Comparison of ENCODE assay signal across 28 cellular contexts in genomic region chr4:98242063-98242462, GRCh38.
"Had no signal": no experiment of that assay in that cellular context is flagged by ENCODE, and none has a peak within 500 bp of the region (broad histone marks: within the 10 kb centered on the region; RNA-seq: fewer than 3 reads in every experiment).

No MANE protein-coding gene starts in this region.

- H3K9me3 ChIP-seq: stomach, suprapubic skin, testis, thoracic aorta, thyroid gland, tibial artery, tibial nerve, transverse colon, upper lobe of left lung, upper lobe of right lung, uterus, vagina had no signal

- H3K27ac ChIP-seq: stomach, suprapubic skin, testis, thoracic aorta, thyroid gland, tibial artery, tibial nerve, transverse colon, upper lobe of left lung, upper lobe of right lung, uterus, vagina had no signal

- H3K4me3 ChIP-seq: stomach, suprapubic skin, testis, thoracic aorta, thyroid gland, tibial artery, tibial nerve, transverse colon, upper lobe of left lung, upper lobe of right lung, uterus, vagina had no signal

- H3K27me3 ChIP-seq: stomach, testis, thyroid gland, tibial artery, tibial nerve, transverse colon, upper lobe of left lung, upper lobe of right lung, uterus had no signal

- H3K9me3 Mint-ChIP-seq: stimulated activated effector memory CD8-positive, alpha-beta T cell treated with anti-CD3 and anti-CD28 coated beads, Interleukin-12 subunit alpha, Interleukin-12 subunit beta, amount 100 ng/mL, for 72 hours; stimulated activated memory B cell treated with anti-CD40 and anti-IgM and Interleukin-4, amounts not matched to agents 10 μg/mL and 1 μg/mL and 100 μg/mL, for 72 hours; stimulated activated naive CD8-positive, alpha-beta T cell treated with anti-CD3 and anti-CD28 coated beads, Interleukin-15, amount 100 ng/mL, for 72 hours; stimulated activated naive CD8-positive, alpha-beta T cell treated with anti-CD3 and anti-CD28 coated beads, Interleukin-15, Interleukin-2, amounts not matched to agents 100 ng/mL and 50 ng/mL, for 24 hours; type B pancreatic cell had no signal

- H3K4me1 ChIP-seq: stomach, suprapubic skin, testis, thyroid gland, tibial artery, tibial nerve, transverse colon, upper lobe of left lung, upper lobe of right lung, uterus, vagina had no signal

- H3K4me1 Mint-ChIP-seq: stimulated activated effector memory CD8-positive, alpha-beta T cell treated with anti-CD3 and anti-CD28 coated beads, Interleukin-12 subunit alpha, Interleukin-12 subunit beta, amount 100 ng/mL, for 72 hours; stimulated activated memory B cell treated with anti-CD40 and anti-IgM and Interleukin-4, amounts not matched to agents 10 μg/mL and 1 μg/mL and 100 μg/mL, for 72 hours; stimulated activated naive B cell treated with anti-CD40 and anti-IgM and Interleukin-4, amounts not matched to agents 10 μg/mL and 1 μg/mL and 100 μg/mL, for 72 hours; stimulated activated naive CD8-positive, alpha-beta T cell treated with anti-CD3 and anti-CD28 coated beads, Interleukin-15, amount 100 ng/mL, for 72 hours had no signal

- H3K27ac Mint-ChIP-seq: stimulated activated effector memory CD8-positive, alpha-beta T cell treated with anti-CD3 and anti-CD28 coated beads, Interleukin-12 subunit alpha, Interleukin-12 subunit beta, amount 100 ng/mL, for 72 hours; stimulated activated memory B cell treated with anti-CD40 and anti-IgM and Interleukin-4, amounts not matched to agents 10 μg/mL and 1 μg/mL and 100 μg/mL, for 72 hours; stimulated activated naive B cell treated with anti-CD40 and anti-IgM and Interleukin-4, amounts not matched to agents 10 μg/mL and 1 μg/mL and 100 μg/mL, for 72 hours; stimulated activated naive CD8-positive, alpha-beta T cell treated with anti-CD3 and anti-CD28 coated beads, Interleukin-15, amount 100 ng/mL, for 72 hours; stimulated activated naive CD8-positive, alpha-beta T cell treated with anti-CD3 and anti-CD28 coated beads, Interleukin-15, Interleukin-2, amounts not matched to agents 100 ng/mL and 50 ng/mL, for 24 hours; type B pancreatic cell had no signal

- H3K36me3 ChIP-seq: stomach, suprapubic skin, thoracic aorta, thyroid gland, tibial artery, tibial nerve, transverse colon, upper lobe of left lung, upper lobe of right lung, uterus, vagina had no signal

- H3K36me3 Mint-ChIP-seq: stimulated activated effector memory CD8-positive, alpha-beta T cell treated with anti-CD3 and anti-CD28 coated beads, Interleukin-12 subunit alpha, Interleukin-12 subunit beta, amount 100 ng/mL, for 72 hours; stimulated activated memory B cell treated with anti-CD40 and anti-IgM and Interleukin-4, amounts not matched to agents 10 μg/mL and 1 μg/mL and 100 μg/mL, for 72 hours; stimulated activated naive B cell treated with anti-CD40 and anti-IgM and Interleukin-4, amounts not matched to agents 10 μg/mL and 1 μg/mL and 100 μg/mL, for 72 hours; type B pancreatic cell had no signal

- H3K4me3 Mint-ChIP-seq: stimulated activated effector memory CD8-positive, alpha-beta T cell treated with anti-CD3 and anti-CD28 coated beads, Interleukin-12 subunit alpha, Interleukin-12 subunit beta, amount 100 ng/mL, for 72 hours; stimulated activated memory B cell treated with anti-CD40 and anti-IgM and Interleukin-4, amounts not matched to agents 10 μg/mL and 1 μg/mL and 100 μg/mL, for 72 hours; stimulated activated naive B cell treated with anti-CD40 and anti-IgM and Interleukin-4, amounts not matched to agents 10 μg/mL and 1 μg/mL and 100 μg/mL, for 72 hours; stimulated activated naive CD8-positive, alpha-beta T cell treated with anti-CD3 and anti-CD28 coated beads, Interleukin-15, amount 100 ng/mL, for 72 hours; stimulated activated naive CD8-positive, alpha-beta T cell treated with anti-CD3 and anti-CD28 coated beads, Interleukin-15, Interleukin-2, amounts not matched to agents 100 ng/mL and 50 ng/mL, for 24 hours; type B pancreatic cell had no signal

- DNase-seq: stimulated activated CD4-positive, alpha-beta T cell treated with anti-CD3 and anti-CD28 coated beads, Interleukin-2, amount 100 ng/mL, for 48 hours; stimulated activated CD4-positive, alpha-beta T cell treated with anti-CD3 and anti-CD28 coated beads, Interleukin-4, amount 100 ng/mL, for 1 hour; stimulated activated CD4-positive, alpha-beta T cell treated with anti-CD3 and anti-CD28 coated beads, Interleukin-4, amount 100 ng/mL, for 24 hours; stimulated activated CD4-positive, alpha-beta T cell treated with anti-CD3 and anti-CD28 coated beads, Interleukin-4, amount 100 ng/mL, for 4 hours; stimulated activated CD8-positive, alpha-beta memory T cell treated with anti-CD3 and anti-CD28 coated beads, Interleukin-4, amount 100 ng/mL, for 48 hours; stimulated activated naive B cell treated with anti-CD40 and anti-IgM and Interleukin-4, amounts not matched to agents 10 μg/mL and 1 μg/mL and 100 μg/mL, for 72 hours; stimulated activated naive CD4-positive, alpha-beta T cell; stimulated activated naive CD4-positive, alpha-beta T cell treated with Interleukin-2 at 50 U/mL for 16 hours; stimulated activated naive CD8-positive, alpha-beta T cell treated with anti-CD3 and anti-CD28 coated beads, Interleukin-15, amount 100 ng/mL, for 72 hours; stimulated activated naive CD8-positive, alpha-beta T cell treated with anti-CD3 and anti-CD28 coated beads, Interleukin-15, Interleukin-2, amounts not matched to agents 100 U/mL and 50 U/mL, for 24 hours; stomach; substantia nigra; testis; thyroid gland; tibial artery; transverse colon; trophoblast cell; upper lobe of left lung; upper lobe of right lung; uterus had no signal

- ATAC-seq: stimulated activated effector memory CD8-positive, alpha-beta T cell treated with anti-CD3 and anti-CD28 coated beads, Interleukin-12 subunit alpha, Interleukin-12 subunit beta, amount 100 ng/mL, for 72 hours; stimulated activated memory B cell treated with anti-CD40 and anti-IgM and Interleukin-4, amounts not matched to agents 10 μg/mL and 1 μg/mL and 100 μg/mL, for 72 hours; stimulated activated naive B cell treated with anti-CD40 and anti-IgM and Interleukin-4, amounts not matched to agents 10 μg/mL and 1 μg/mL and 100 μg/mL, for 72 hours; stimulated activated naive CD8-positive, alpha-beta T cell treated with anti-CD3 and anti-CD28 coated beads, Interleukin-15, amount 100 ng/mL, for 72 hours; stimulated activated naive CD8-positive, alpha-beta T cell treated with anti-CD3 and anti-CD28 coated beads, Interleukin-15, Interleukin-2, amounts not matched to agents 100 U/mL and 50 U/mL, for 24 hours; upper lobe of right lung had no signal
